ENCODE assay signal across 8 cellular contexts in genomic region chr2:75627902-75628504, GRCh38. TPM values are rescaled to one million over a fixed set of nuclear protein-coding genes. Genes with fewer than 3 reads are reported as not detected.
DNase-seq lines count a peak whose midpoint lies in the region; ATAC-seq and TF ChIP-seq lines count a peak whose summit lies in the region.

No MANE protein-coding gene starts in this region.

- H3K9me3 ChIP-seq in GM23248 (ENCODE audit: low read depth) (no peaks in the 10 kb centered on the region), Loucy (ENCODE audit: insufficient read depth, low read depth, low read length) (no peaks in the 10 kb centered on the region)

- peak; percentile 86 for DNase-seq in ELF-1 (ENCODE audit: low read depth, low spot score)
- peak; percentile 84 for DNase-seq in GM23248
- DNase-seq in SHP77 treated with DMSO at 0.1 percent for 48 hours (lab: John Stamatoyannopoulos, UW) = peak; percentile 38
- DNase-seq in activated gamma-delta T cell treated with anti-CD3 and anti-CD28 coated beads, Interleukin-2, amount 50 U/mL, for 16 hours (ENCODE audit: low read depth) = peak; percentile 35
- DNase-seq in glomerular endothelial cell (ENCODE audit: extremely low read depth, low read depth, low spot score) = peak; percentile 66
- peak; percentile 48 to 96 (median 79) for DNase-seq in posterior cingulate gyrus

- TF ChIP-seq CTCF in Loucy (conservative IDR thresholded peaks at IDR 0.05; ENCODE audit: low read length) = peak; percentile 94

- in situ Hi-C loops in GM23248 (cut with MboI) = loop anchor here (5.0 kb wide), 1 partner anchor 161 kb away; no protein-coding TSS in a partner anchor

- H3K9ac ChIP-seq in GM23248 (no peak overlapping the region), Loucy (ENCODE audit: low read depth, low read length, poor library complexity, severe bottlenecking) (no peak overlapping the region)

- H4K20me1 ChIP-seq in GM23248 (ENCODE audit: insufficient read depth) = no peaks in the 10 kb centered on the region
- no peaks in the 10 kb centered on the region for H4K20me1 ChIP-seq in Loucy (ENCODE audit: insufficient read depth, low read length, poor library complexity, severe bottlenecking)

- H3F3A ChIP-seq in GM23248 (ENCODE audit: insufficient read depth) = peaks cover 8% of the 10 kb centered on the region; the same call in 1 of the 2 replicates
- H3F3A ChIP-seq in Loucy (ENCODE audit: low read depth) = no peaks in the 10 kb centered on the region

- intact Hi-C loops in posterior cingulate gyrus (cut with DNase I) = loop anchor here (5.0 kb wide), 1 partner anchor 711 kb away; no protein-coding TSS in a partner anchor

- H3K27me3 ChIP-seq in GM23248 (replicated peaks; ENCODE audit: insufficient read depth) = no peaks in the 10 kb centered on the region
- no peaks in the 10 kb centered on the region for H3K27me3 ChIP-seq in Loucy (ENCODE audit: insufficient read depth, low read length, poor library complexity, severe bottlenecking)

- H3K36me3 ChIP-seq in GM23248 (ENCODE audit: low read depth) = no peaks in the 10 kb centered on the region
- no peaks in the 10 kb centered on the region for H3K36me3 ChIP-seq in Loucy (ENCODE audit: insufficient read depth, low read length)

- no peaks in the 10 kb centered on the region for H3K79me2 ChIP-seq in GM23248 (ENCODE audit: insufficient read depth)
- no peaks in the 10 kb centered on the region for H3K79me2 ChIP-seq in Loucy (ENCODE audit: insufficient read depth, low read length)

- 1 to 3% methylated on average over 4 of the region's 4 CpGs for WGBS in GM23248 (ENCODE audit: low coverage in 1 of 2, low lambda C conversion rate in 2 of 2, missing lambda C conversion rate in 2 of 2), 2 experiments

- no peaks in the 10 kb centered on the region for H3K9me2 ChIP-seq in GM23248 (ENCODE audit: insufficient read depth)
- H3K9me2 ChIP-seq in Loucy (replicated peaks; ENCODE audit: low read depth, low read length) = no peaks in the 10 kb centered on the region

- no peak overlapping the region for H3K4me3 ChIP-seq in GM23248
- no peak overlapping the region for H3K4me3 ChIP-seq in Loucy (ENCODE audit: low read length, poor library complexity, severe bottlenecking)

- H3K4me2 ChIP-seq in GM23248 (ENCODE audit: unreplicated experiment) (no peak overlapping the region), Loucy (ENCODE audit: low read depth, low read length, poor library complexity, severe bottlenecking) (no peak overlapping the region)

- H3K4me1 ChIP-seq in GM23248 (ENCODE audit: insufficient read depth) (peaks cover 13% of the 10 kb centered on the region), Loucy (ENCODE audit: insufficient read depth, low read length, poor library complexity, severe bottlenecking) (no peaks in the 10 kb centered on the region)

- H2AFZ ChIP-seq in GM23248 (no peak overlapping the region), Loucy (ENCODE audit: low read length) (no peak overlapping the region)

- no peak for ATAC-seq in GM21528 (IDR thresholded peaks at IDR 0.05; ENCODE audit: low FRiP score, unreplicated experiment)

- no peak overlapping the region for H3K27ac ChIP-seq in GM23248

RNA-seq across cellular contexts. Expression of gene MRPL19, which starts 18.6 kb away (rescaled TPM):
- 48.7 and 52.2 TPM in 2 replicates for total RNA-seq in GM23248 (2014; rRNA removed; shearing (Covaris generic))
- 55.2 and 57.1 TPM in 2 replicates for polyA plus RNA-seq in GM23248 (2016; fragmentation: Nextera tagmentation; extraction: Ambion mirVana)
- 33.0 and 42.4 TPM in 2 replicates for total RNA-seq in glomerular endothelial cell

Comparison
In these comparisons a context has a peak if more than half of its experiments do, and no peak if none do; other contexts are left out.
1. DNase-seq: peak in every context shown above with its lines; median percentile 86 in ELF-1; 84 in GM23248; 79 in posterior cingulate gyrus; 66 in glomerular endothelial cell; 38 in SHP77 treated with DMSO at 0.1 percent for 48 hours; 35 in activated gamma-delta T cell treated with anti-CD3 and anti-CD28 coated beads, Interleukin-2, amount 50 U/mL, for 16 hours.